1 cellular context compared by ENCODE assay signal in the genomic region with DNA sequence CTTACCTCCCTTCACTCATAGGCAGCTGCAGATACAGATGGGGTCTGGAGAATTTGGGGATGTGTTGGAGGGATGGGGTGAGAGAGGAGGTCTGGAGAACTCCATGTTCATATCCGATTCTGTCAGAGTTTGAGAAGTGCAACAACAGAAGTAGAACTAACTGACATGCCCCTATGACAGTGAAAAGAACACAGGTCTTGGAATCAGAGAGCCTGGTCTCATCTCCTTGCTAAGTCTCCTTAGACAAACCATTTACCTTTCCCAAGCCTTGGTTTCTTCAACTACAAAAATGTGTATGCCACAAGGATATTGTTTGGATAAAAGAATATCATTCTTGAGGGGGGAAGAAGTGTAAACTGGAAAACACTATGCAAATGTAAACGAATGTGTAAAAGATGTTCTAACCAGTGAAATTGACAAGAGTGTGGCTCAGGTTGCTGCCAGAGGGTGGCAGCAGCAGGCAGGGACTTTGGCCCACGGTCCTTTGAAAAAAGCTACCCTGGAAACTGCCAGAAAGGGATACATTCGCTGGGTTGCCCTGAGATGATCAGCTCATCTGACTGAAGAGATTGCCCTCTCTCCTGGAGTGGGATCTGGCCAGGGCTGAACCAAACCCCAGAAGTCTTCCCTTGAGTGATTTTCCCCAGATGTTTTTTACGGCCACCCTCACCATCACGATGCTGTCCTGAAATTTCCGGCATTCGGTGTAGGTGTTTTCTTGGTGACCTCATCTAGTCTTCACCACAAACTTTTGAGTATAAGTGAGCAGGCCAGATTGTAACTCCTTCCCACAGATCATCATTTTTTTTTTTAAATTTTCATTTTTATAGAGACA.
TF ChIP-seq lines count a peak whose summit lies in the region.

No MANE protein-coding gene starts in this region.

TF ChIP-seq in GM23338, 12 proteins besides CTCF, POLR2A, EP300 and RAD21 (continued from another document):
- TF ChIP-seq, protein P1, sequence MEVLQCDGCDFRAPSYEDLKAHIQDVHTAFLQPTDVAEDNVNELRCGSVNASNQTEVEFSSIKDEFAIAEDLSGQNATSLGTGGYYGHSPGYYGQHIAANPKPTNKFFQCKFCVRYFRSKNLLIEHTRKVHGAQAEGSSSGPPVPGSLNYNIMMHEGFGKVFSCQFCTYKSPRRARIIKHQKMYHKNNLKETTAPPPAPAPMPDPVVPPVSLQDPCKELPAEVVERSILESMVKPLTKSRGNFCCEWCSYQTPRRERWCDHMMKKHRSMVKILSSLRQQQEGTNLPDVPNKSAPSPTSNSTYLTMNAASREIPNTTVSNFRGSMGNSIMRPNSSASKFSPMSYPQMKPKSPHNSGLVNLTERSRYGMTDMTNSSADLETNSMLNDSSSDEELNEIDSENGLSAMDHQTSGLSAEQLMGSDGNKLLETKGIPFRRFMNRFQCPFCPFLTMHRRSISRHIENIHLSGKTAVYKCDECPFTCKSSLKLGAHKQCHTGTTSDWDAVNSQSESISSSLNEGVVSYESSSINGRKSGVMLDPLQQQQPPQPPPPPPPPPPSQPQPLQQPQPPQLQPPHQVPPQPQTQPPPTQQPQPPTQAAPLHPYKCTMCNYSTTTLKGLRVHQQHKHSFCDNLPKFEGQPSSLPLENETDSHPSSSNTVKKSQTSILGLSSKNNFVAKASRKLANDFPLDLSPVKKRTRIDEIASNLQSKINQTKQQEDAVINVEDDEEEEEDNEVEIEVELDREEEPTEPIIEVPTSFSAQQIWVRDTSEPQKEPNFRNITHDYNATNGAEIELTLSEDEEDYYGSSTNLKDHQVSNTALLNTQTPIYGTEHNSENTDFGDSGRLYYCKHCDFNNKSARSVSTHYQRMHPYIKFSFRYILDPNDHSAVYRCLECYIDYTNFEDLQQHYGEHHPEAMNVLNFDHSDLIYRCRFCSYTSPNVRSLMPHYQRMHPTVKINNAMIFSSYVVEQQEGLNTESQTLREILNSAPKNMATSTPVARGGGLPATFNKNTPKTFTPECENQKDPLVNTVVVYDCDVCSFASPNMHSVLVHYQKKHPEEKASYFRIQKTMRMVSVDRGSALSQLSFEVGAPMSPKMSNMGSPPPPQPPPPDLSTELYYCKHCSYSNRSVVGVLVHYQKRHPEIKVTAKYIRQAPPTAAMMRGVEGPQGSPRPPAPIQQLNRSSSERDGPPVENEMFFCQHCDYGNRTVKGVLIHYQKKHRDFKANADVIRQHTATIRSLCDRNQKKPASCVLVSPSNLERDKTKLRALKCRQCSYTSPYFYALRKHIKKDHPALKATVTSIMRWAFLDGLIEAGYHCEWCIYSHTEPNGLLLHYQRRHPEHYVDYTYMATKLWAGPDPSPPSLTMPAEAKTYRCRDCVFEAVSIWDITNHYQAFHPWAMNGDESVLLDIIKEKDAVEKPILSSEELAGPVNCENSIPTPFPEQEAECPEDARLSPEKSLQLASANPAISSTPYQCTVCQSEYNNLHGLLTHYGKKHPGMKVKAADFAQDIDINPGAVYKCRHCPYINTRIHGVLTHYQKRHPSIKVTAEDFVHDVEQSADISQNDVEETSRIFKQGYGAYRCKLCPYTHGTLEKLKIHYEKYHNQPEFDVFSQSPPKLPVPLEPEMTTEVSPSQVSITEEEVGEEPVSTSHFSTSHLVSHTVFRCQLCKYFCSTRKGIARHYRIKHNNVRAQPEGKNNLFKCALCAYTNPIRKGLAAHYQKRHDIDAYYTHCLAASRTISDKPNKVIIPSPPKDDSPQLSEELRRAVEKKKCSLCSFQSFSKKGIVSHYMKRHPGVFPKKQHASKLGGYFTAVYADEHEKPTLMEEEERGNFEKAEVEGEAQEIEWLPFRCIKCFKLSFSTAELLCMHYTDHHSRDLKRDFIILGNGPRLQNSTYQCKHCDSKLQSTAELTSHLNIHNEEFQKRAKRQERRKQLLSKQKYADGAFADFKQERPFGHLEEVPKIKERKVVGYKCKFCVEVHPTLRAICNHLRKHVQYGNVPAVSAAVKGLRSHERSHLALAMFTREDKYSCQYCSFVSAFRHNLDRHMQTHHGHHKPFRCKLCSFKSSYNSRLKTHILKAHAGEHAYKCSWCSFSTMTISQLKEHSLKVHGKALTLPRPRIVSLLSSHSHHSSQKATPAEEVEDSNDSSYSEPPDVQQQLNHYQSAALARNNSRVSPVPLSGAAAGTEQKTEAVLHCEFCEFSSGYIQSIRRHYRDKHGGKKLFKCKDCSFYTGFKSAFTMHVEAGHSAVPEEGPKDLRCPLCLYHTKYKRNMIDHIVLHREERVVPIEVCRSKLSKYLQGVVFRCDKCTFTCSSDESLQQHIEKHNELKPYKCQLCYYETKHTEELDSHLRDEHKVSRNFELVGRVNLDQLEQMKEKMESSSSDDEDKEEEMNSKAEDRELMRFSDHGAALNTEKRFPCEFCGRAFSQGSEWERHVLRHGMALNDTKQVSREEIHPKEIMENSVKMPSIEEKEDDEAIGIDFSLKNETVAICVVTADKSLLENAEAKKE (CRISPR knock-in tag; IDR thresholded peaks at IDR 0.05) = no peak
- no peak for TF ChIP-seq ETS1 (IDR thresholded peaks at IDR 0.05)
- TF ChIP-seq ZNF114 (CRISPR knock-in tag; IDR thresholded peaks at IDR 0.05) = no peak
- TF ChIP-seq NANOG (IDR thresholded peaks at IDR 0.05; ENCODE audit: borderline replicate concordance) = no peak
- TF ChIP-seq STAT1 (IDR thresholded peaks at IDR 0.05; ENCODE audit: unreplicated experiment) = no peak
- TF ChIP-seq ZNF331 (CRISPR knock-in tag; IDR thresholded peaks at IDR 0.05; ENCODE audit: low read depth) = no peak
